Comparison of ENCODE assay signal across 13 cellular contexts in genomic region chr10:44961931-44962750, GRCh38. TPM values are rescaled to one million over a fixed set of nuclear protein-coding genes. Genes with fewer than 3 reads are reported as not detected.
DNase-seq lines count a peak whose midpoint lies in the region; ATAC-seq and TF ChIP-seq lines count a peak whose summit lies in the region.
"Had no signal": no experiment of that assay in that cellular context is flagged by ENCODE, and none has a peak within 500 bp of the region (broad histone marks: within the 10 kb centered on the region; RNA-seq: fewer than 3 reads in every experiment).

No MANE protein-coding gene starts in this region.

- H3K9me3 ChIP-seq in duodenal mucosa (ENCODE audit: control insufficient read depth in 1 of 2, low read length in 2 of 2): no peaks in the 10 kb centered on the region
- no peaks in the 10 kb centered on the region for H3K9me3 ChIP-seq in subcutaneous abdominal adipose tissue (ENCODE audit: control insufficient read depth in 5 of 5, low read length in 5 of 5)

- H3K36me3 ChIP-seq in duodenal mucosa (ENCODE audit: control insufficient read depth in 1 of 2, insufficient read depth in 2 of 2, low read length in 2 of 2): no peaks in the 10 kb centered on the region
- no peaks in the 10 kb centered on the region for H3K36me3 ChIP-seq in subcutaneous abdominal adipose tissue (ENCODE audit: control insufficient read depth in 5 of 5, insufficient read depth in 5 of 5, low read length in 5 of 5)

- H3K27me3 ChIP-seq in duodenal mucosa (ENCODE audit: control insufficient read depth in 1 of 2, insufficient read depth in 2 of 2, low read length in 2 of 2): no peaks in the 10 kb centered on the region
- H3K27me3 ChIP-seq in subcutaneous abdominal adipose tissue (ENCODE audit: control insufficient read depth in 5 of 5, insufficient read depth in 4 of 5, low read length in 5 of 5): no peaks in the 10 kb centered on the region

- peak overlapping the region; percentile 43 to 63 for H3K9ac ChIP-seq in duodenal mucosa (ENCODE audit: low read depth in 1 of 2, low read length in 2 of 2)
- H3K9ac ChIP-seq in subcutaneous abdominal adipose tissue (ENCODE audit: low read length in 5 of 5): peak overlapping the region in 2 of 5 donors; percentile 57 to 74

- H3K4me3 ChIP-seq in NB4 (ENCODE audit: low read depth, low read length) (peak overlapping the region; percentile 86), duodenal mucosa (ENCODE audit: low read depth in 1 of 2, low read length in 2 of 2) (peak overlapping the region; percentile 7 to 86), subcutaneous abdominal adipose tissue (ENCODE audit: low read depth in 1 of 5, low read length in 5 of 5) (peak overlapping the region in 3 of 5 donors; percentile 6 to 88 (median 19))

- TF ChIP-seq CTCF in NB4 (IDR thresholded peaks at IDR 0.05; ENCODE audit: low read depth, low read length): no peak

- ATAC-seq in GM19324 (IDR thresholded peaks at IDR 0.05; ENCODE audit: low FRiP score, unreplicated experiment) (no peak), GM21717 (IDR thresholded peaks at IDR 0.05; ENCODE audit: unreplicated experiment) (no peak)

- no peak for DNase-seq in NB4 (ENCODE audit: low read depth)
- peak; percentile 8 for DNase-seq in mucosa of gallbladder (ENCODE audit: low spot score)
- DNase-seq in AG08396 (ENCODE audit: low spot score): no peak
- DNase-seq in erythroblast (lab: John Stamatoyannopoulos, UW): no peak
- DNase-seq: COR-L47; NCI-H524 treated with DMSO at 0.1 percent for 48 hours; stimulated activated CD4-positive, alpha-beta T cell treated with anti-CD3 and anti-CD28 coated beads, Interleukin-2, amount 100 ng/mL, for 24 hours had no signal

- TF ChIP-seq POLR2A in NB4 (IDR thresholded peaks at IDR 0.05; ENCODE audit: extremely low read depth, insufficient read length) (no peak), erythroblast (IDR thresholded peaks at IDR 0.05; ENCODE audit: low read length) (no peak)

- H3K27ac ChIP-seq in duodenal mucosa (ENCODE audit: low read depth, low read length) (no peak overlapping the region), subcutaneous abdominal adipose tissue (ENCODE audit: low read depth, low read length) (peak overlapping the region; percentile 93)
- H3K27ac ChIP-seq: epithelial cell of prostate had no signal

- H3K4me1 ChIP-seq in duodenal mucosa (ENCODE audit: control insufficient read depth in 1 of 2, insufficient read depth in 2 of 2, low read length in 2 of 2): peaks cover 75 to 80% of the 10 kb centered on the region in 2 donors
- peaks cover 19 to 97% (median 94%) of the 10 kb centered on the region in 5 donors for H3K4me1 ChIP-seq in subcutaneous abdominal adipose tissue (ENCODE audit: control insufficient read depth in 5 of 5, insufficient read depth in 5 of 5, low read length in 5 of 5)

RNA-seq across cellular contexts. Expression of gene RASSF4, which starts 2.5 kb away (rescaled TPM):
- total RNA-seq in mucosa of gallbladder: 41.9 TPM

RNA-seq across cellular contexts. Expression of gene DEPP1, which starts 16.5 kb away (rescaled TPM):
- 45.8 TPM for total RNA-seq in mucosa of gallbladder

RNA-seq across cellular contexts. Expression of gene ZNF22, which starts 38.6 kb away (rescaled TPM):
- total RNA-seq in mucosa of gallbladder: 16.5 TPM

RNA-seq across cellular contexts. Expression of gene TMEM72, which starts 51.0 kb away (rescaled TPM):
- total RNA-seq in mucosa of gallbladder: not detected
- total RNA-seq: HT1080 had no signal

Comparison
In these comparisons a context has a peak if more than half of its experiments do, and no peak if none do; other contexts are left out.
1. H3K4me3 ChIP-seq: peak in every context shown above with its lines; median percentile 86 in NB4; 46 in duodenal mucosa; 19 in subcutaneous abdominal adipose tissue.